ENCODE assay signal across 26 cellular contexts in genomic region chr2:112548980-112549379, GRCh38.
"Had no signal": no experiment of that assay in that cellular context is flagged by ENCODE, and none has a peak within 500 bp of the region (broad histone marks: within the 10 kb centered on the region; RNA-seq: fewer than 3 reads in every experiment).

No MANE protein-coding gene starts in this region.

- H3K4me3 Mint-ChIP-seq: immature natural killer cell, mesothelial cell of epicardium, naive B cell had no signal

- H3K27me3 ChIP-seq: dorsolateral prefrontal cortex, esophagus muscularis mucosa, foreskin keratinocyte, gastroesophageal sphincter, heart left ventricle, hepatocyte had no signal

- H3K27ac Mint-ChIP-seq: immature natural killer cell, mesothelial cell of epicardium had no signal

- DNase-seq: dermis blood vessel endothelial cell; dorsolateral prefrontal cortex; effector CD4-positive, alpha-beta T cell; effector memory CD4-positive, alpha-beta T cell; foreskin keratinocyte; heart left ventricle; hypothalamus; immature natural killer cell; islet precursor cell; kidney; kidney glomerular epithelial cell; left colon; left ventricle myocardium inferior; lower lobe of right lung; mesenchymal stem cell; mucosa of descending colon; naive B cell had no signal

- H3K4me1 Mint-ChIP-seq: mesothelial cell of epicardium had no signal

- H3K27ac ChIP-seq: coronary artery, dorsolateral prefrontal cortex, esophagus muscularis mucosa, foreskin keratinocyte, gastroesophageal sphincter, heart left ventricle, hepatocyte, left ventricle myocardium inferior, lower lobe of right lung had no signal

- H3K9me3 ChIP-seq: esophagus muscularis mucosa, gastroesophageal sphincter, heart left ventricle, left ventricle myocardium inferior, lower lobe of right lung, mucosa of descending colon had no signal

- ATAC-seq: foreskin keratinocyte, gastroesophageal sphincter, heart left ventricle, left colon, left lobe of liver, lower lobe of right lung, mucosa of descending colon had no signal

- H3K4me3 ChIP-seq: coronary artery, dorsolateral prefrontal cortex, esophagus muscularis mucosa, gastroesophageal sphincter, heart left ventricle, hepatocyte, left ventricle myocardium inferior, lower lobe of right lung, mucosa of descending colon had no signal

- H3K9me3 Mint-ChIP-seq: immature natural killer cell, mesothelial cell of epicardium, naive B cell had no signal

- H2AFZ ChIP-seq: hepatocyte had no signal

- FAIRE-seq: colon, endothelial cell of umbilical vein, frontal cortex, kidney had no signal

- H3K27me3 Mint-ChIP-seq: naive B cell had no signal

- H3K4me1 ChIP-seq: left ventricle myocardium inferior had no signal

- H3K4me2 ChIP-seq: hepatocyte had no signal
